Comparison of ENCODE assay signal across 11 cellular contexts in the genomic region with DNA sequence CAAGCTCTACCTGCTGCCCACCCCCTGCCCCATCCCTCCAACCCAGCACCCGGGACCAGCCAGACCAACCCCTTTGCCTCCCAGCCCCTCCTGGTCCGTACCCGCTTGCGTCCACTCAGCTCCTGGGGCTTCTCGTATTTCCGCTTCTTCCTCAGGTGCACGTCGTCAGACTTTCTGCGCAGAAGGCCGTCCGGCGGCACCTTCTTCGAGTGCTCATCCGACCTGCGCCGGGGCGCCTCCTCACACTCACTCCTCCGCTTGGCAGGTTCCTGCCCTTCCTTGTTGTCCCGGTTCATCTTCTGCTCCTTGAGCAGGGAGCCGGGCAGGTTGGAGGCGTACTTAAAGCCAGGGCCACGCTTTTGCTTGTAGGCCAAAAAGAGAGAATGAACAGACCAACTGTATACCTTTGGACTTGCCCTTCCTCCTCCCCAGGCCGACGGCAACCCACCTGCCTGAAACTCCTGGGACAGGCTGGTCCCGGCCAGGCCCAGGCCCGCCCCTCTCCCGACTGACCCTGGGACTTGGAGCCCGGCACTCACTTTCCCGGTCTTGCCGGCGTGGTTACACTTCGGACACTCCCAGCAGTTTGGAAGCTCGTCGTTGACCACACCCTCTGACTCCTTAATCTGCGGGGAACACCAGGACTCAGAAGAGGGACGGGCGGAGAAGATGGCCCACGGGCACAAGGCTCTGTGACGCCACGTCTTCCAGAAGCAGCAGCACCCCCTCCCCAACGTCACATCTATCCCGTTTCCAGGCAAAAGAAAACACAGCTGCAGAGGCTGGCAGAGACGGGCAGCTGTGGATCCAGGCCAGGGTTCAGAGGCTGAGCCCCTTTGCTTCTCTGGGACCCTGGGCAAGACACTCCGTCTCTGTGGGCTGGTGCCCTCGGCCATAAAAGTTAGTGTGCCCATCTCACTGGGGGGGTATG. TPM values are rescaled to one million over a fixed set of nuclear protein-coding genes. Genes with fewer than 3 reads are reported as not detected.
A peak's percentile ranks its signal among the peaks of the same experiment; 100 is the strongest.
DNase-seq lines count a peak whose midpoint lies in the region; ATAC-seq, FAIRE-seq and TF ChIP-seq lines count a peak whose summit lies in the region.
"Had no signal": no experiment of that assay in that cellular context is flagged by ENCODE, and none has a peak within 500 bp of the region (broad histone marks: within the 10 kb centered on the region; RNA-seq: fewer than 3 reads in every experiment).

No MANE protein-coding gene starts in this region.

- no peak overlapping the region for H2AK5ac ChIP-seq in H1 (ENCODE audit: low read depth, low read length)

- no peak for TF ChIP-seq EP300 in H1 (IDR thresholded peaks at IDR 0.05; ENCODE audit: borderline replicate concordance in 1 of 2, low read depth in 2 of 2, low read length in 2 of 2)

- no peak for FAIRE-seq in H1 (lab: Jason Lieb, UNC)
- no peak for FAIRE-seq in D721Med (lab: Jason Lieb, UNC)
- FAIRE-seq: bronchial epithelial cell had no signal

- no peak overlapping the region for H3K4me3 ChIP-seq in right cardiac atrium (ENCODE audit: low read length)
- no peak overlapping the region for H3K4me3 ChIP-seq in H1 (ENCODE audit: extremely low read depth in 1 of 4, insufficient read depth in 2 of 4, low read depth in 3 of 4, low read length in 4 of 4)
- no peak overlapping the region for H3K4me3 ChIP-seq in psoas muscle
- no peak overlapping the region for H3K4me3 ChIP-seq in A673 (ENCODE audit: low read depth, low read length, poor library complexity, severe bottlenecking)

- no peaks in the 10 kb centered on the region for H3K27me3 ChIP-seq in right cardiac atrium (ENCODE audit: control insufficient read depth, insufficient read depth)
- no peaks in the 10 kb centered on the region for H3K27me3 ChIP-seq in H1 (replicated peaks in 1 of 4; ENCODE audit: control insufficient read depth in 3 of 4, extremely low read depth in 1 of 4, insufficient read depth in 3 of 4, low read length in 3 of 4)
- H3K27me3 ChIP-seq in psoas muscle (ENCODE audit: insufficient read depth in 3 of 3, low read length in 2 of 3): no peaks in the 10 kb centered on the region
- no peaks in the 10 kb centered on the region for H3K27me3 ChIP-seq in A673 (replicated peaks; ENCODE audit: insufficient read depth, low read depth, low read length, poor library complexity)

- CTCF ChIA-PET in H1 (lab: Charles Lee; ENCODE audit: partially characterized antibody): interaction anchor here (0.6 to 7.0 kb wide), 29 partner anchors 9 to 1058 kb away, joined by 3 to 129 read pairs (median 5); partner anchors contain the start of genes ANAPC5 and RNF34
- CTCF ChIA-PET in A673 (lab: Charles Lee): interaction anchor here (1.3 kb wide), 1 partner anchor 17 kb away, joined by 3 read pairs; no protein-coding TSS in a partner anchor

- TF ChIP-seq CTCF in H1 (IDR thresholded peaks at IDR 0.05; ENCODE audit: control extremely low read depth in 1 of 3, insufficient read depth in 1 of 3, low read depth in 1 of 3, low read length in 3 of 3) (no peak), psoas muscle (IDR thresholded peaks at IDR 0.05) (no peak), D721Med (IDR thresholded peaks at IDR 0.05; ENCODE audit: insufficient read depth, missing control alignments) (no peak), A673 (conservative IDR thresholded peaks at IDR 0.05; ENCODE audit: low read depth, low read length) (no peak)

- no peak overlapping the region for H4K5ac ChIP-seq in H1 (ENCODE audit: insufficient read length, low read depth, low read length)

- H3K9me3 ChIP-seq in right cardiac atrium (ENCODE audit: control insufficient read depth, low read length) (no peaks in the 10 kb centered on the region), H1 (ENCODE audit: insufficient read depth in 2 of 2, low read depth in 1 of 2, low read length in 1 of 2) (no peaks in the 10 kb centered on the region), psoas muscle (no peaks in the 10 kb centered on the region), A673 (ENCODE audit: low read depth, low read length, poor library complexity, severe bottlenecking) (no peaks in the 10 kb centered on the region)

- H2AFZ ChIP-seq in H1 (ENCODE audit: low read length): no peak overlapping the region

- H3K79me1 ChIP-seq in H1 (ENCODE audit: low read depth, low read length): peaks cover 12% of the 10 kb centered on the region

- no peak for TF ChIP-seq RAD21 in H1 (IDR thresholded peaks at IDR 0.05 in 1 of 2, conservative IDR thresholded peaks at IDR 0.05 in 1 of 2; ENCODE audit: low read depth in 2 of 2, low read length in 2 of 2)

- H3K18ac ChIP-seq in H1 (ENCODE audit: extremely low read depth, low read length): no peak overlapping the region

- no peak overlapping the region for H3K4ac ChIP-seq in H1 (replicated peaks; ENCODE audit: insufficient read length, low read depth, low read length)

- no peaks in the 10 kb centered on the region for H3K4me1 ChIP-seq in right cardiac atrium (ENCODE audit: control insufficient read depth, insufficient read depth, low read length)
- H3K4me1 ChIP-seq in H1 (replicated peaks in 1 of 4; ENCODE audit: control insufficient read depth in 3 of 4, insufficient read depth in 4 of 4, low read length in 3 of 4): peaks cover 0 to 2% (median 0%) of the 10 kb centered on the region in 4 experiments; a peak in 4 of 7 replicates
- H3K4me1 ChIP-seq in psoas muscle: peaks cover 5% of the 10 kb centered on the region
- no peaks in the 10 kb centered on the region for H3K4me1 ChIP-seq in A673 (ENCODE audit: insufficient read depth, low read length, poor library complexity, severe bottlenecking)

- no TSS peak for BruUV-seq in A673 (replicated peaks; lab: Mats Ljungman, UMichigan)

- peak; percentile 8 to 15 for ATAC-seq in right cardiac atrium
- ATAC-seq in Right ventricle myocardium superior (ENCODE audit: poor library complexity): no peak
- ATAC-seq in psoas muscle: peak in 3 of 4 donors; percentile 4 to 7 (median 4)

- H3K36me3 ChIP-seq in H1 (ENCODE audit: control insufficient read depth in 2 of 4, insufficient read depth in 4 of 4, low read length in 3 of 4) (peaks cover 26 to 50% (median 37%) of the 10 kb centered on the region in 4 experiments), psoas muscle (ENCODE audit: insufficient read depth in 1 of 2, low read depth in 1 of 2) (peaks cover 0 to 50% of the 10 kb centered on the region in 2 donors), A673 (ENCODE audit: insufficient read depth, low read length, poor library complexity, severe bottlenecking) (peaks cover 37% of the 10 kb centered on the region)

- TF ChIP-seq POLR2A in H1 (IDR thresholded peaks at IDR 0.05; ENCODE audit: control extremely low read depth in 1 of 2, low read depth in 2 of 2, low read length in 2 of 2): no peak

- H4K91ac ChIP-seq in H1 (replicated peaks; ENCODE audit: insufficient read length, low read length): no peak overlapping the region

- no peak overlapping the region for H3K9ac ChIP-seq in H1 (replicated peaks in 1 of 4; ENCODE audit: extremely low read depth in 1 of 4, low read depth in 3 of 4, low read length in 3 of 4)

- 83% methylated on average over 45 of the region's 45 CpGs for WGBS in right cardiac atrium
- WGBS in H1 (ENCODE audit: extremely low coverage in 1 of 2, insufficient coverage in 1 of 2, insufficient read length in 1 of 2, insufficient replicate concordance in 2 of 2, low coverage in 1 of 2, low lambda C conversion rate in 2 of 2, missing lambda C conversion rate in 1 of 2), 2 experiments: 88% methylated on average over 45 of the region's 45 CpGs; no CpG with 5 or more reads in 1 of the 2 experiments
- 71 to 80% (median 72%) methylated on average over 44 to 45 of the region's 45 CpGs for WGBS in psoas muscle, 3 donors

- DNase-seq in right cardiac atrium: peak in 1 of 3 donors; percentile 24
- DNase-seq in Right ventricle myocardium superior: no peak
- peak in 1 of 2 experiments; percentile 49 for DNase-seq in H1 (ENCODE audit: low read depth in 1 of 2, low spot score in 2 of 2)
- DNase-seq in psoas muscle: no peak
- no peak for DNase-seq in D721Med (ENCODE audit: insufficient read length, low spot score)
- DNase-seq in A673 (ENCODE audit: low spot score): no peak
- no peak for DNase-seq in retina
- DNase-seq in dedifferentiated amniotic fluid mesenchymal stem cell (ENCODE audit: extremely low spot score): no peak
- DNase-seq: DMS 273 treated with DMSO at 0.1 percent for 48 hours, SIG-M5 had no signal

- no peak overlapping the region for H3K23ac ChIP-seq in H1 (ENCODE audit: insufficient read length)

- H2BK12ac ChIP-seq in H1 (ENCODE audit: low read depth, low read length): no peak overlapping the region

- POLR2A ChIA-PET in H1 (lab: Charles Lee; ENCODE audit: partially characterized antibody) (interaction anchor here (0.6 to 1.5 kb wide), 6 partner anchors 10 to 104 kb away, joined by 3 to 8 read pairs (median 4); partner anchors contain the start of gene RNF34), A673 (lab: Charles Lee; ENCODE audit: low non-redundant PET) (no interaction called here)

- H3K23me2 ChIP-seq in H1 (ENCODE audit: low read depth, low read length): no peaks in the 10 kb centered on the region

- H3K27ac ChIP-seq in right cardiac atrium (ENCODE audit: low read length) (no peak overlapping the region), H1 (ENCODE audit: low read depth, low read length) (peak overlapping the region; percentile 56), psoas muscle (no peak overlapping the region), A673 (ENCODE audit: low read depth, low read length, poor library complexity, severe bottlenecking) (no peak overlapping the region)

- no peak overlapping the region for H2BK15ac ChIP-seq in H1 (ENCODE audit: low read length)

- H2BK5ac ChIP-seq in H1 (ENCODE audit: low read depth, low read length): peak overlapping the region; percentile 24; the same call in 1 of the 2 replicates

- H2BK20ac ChIP-seq in H1 (ENCODE audit: low read length): no peak overlapping the region

- no peak overlapping the region for H3K56ac ChIP-seq in H1 (replicated peaks; ENCODE audit: insufficient read length, low read depth, low read length)

- H2BK120ac ChIP-seq in H1 (replicated peaks; ENCODE audit: low read depth, low read length): no peak overlapping the region

- peak overlapping the region; percentile 60 for H4K8ac ChIP-seq in H1 (ENCODE audit: extremely low read depth, insufficient read depth, low read length)

- H3K79me2 ChIP-seq in H1 (ENCODE audit: control insufficient read depth in 1 of 2, insufficient read depth in 2 of 2, low read length in 2 of 2): peaks cover 0 to 15% of the 10 kb centered on the region in 2 experiments; a peak in 1 of 4 replicates

- H4K20me1 ChIP-seq in H1 (replicated peaks in 1 of 2; ENCODE audit: control insufficient read depth in 1 of 2, insufficient read depth in 2 of 2, low read length in 2 of 2): peaks cover 17 to 18% of the 10 kb centered on the region in 2 experiments

- H3K14ac ChIP-seq in H1 (ENCODE audit: insufficient read length): no peak overlapping the region

- intact Hi-C loops in right cardiac atrium (cut with DNase I): loop anchor here (5.0 to 10.0 kb wide), 4 partner anchors 99 to 112 kb away; no protein-coding TSS in a partner anchor
- intact Hi-C loops in Right ventricle myocardium superior (cut with DNase I): loop anchor here (5.0 kb wide), 1 partner anchor 107 kb away; no protein-coding TSS in a partner anchor
- intact Hi-C loops in psoas muscle (cut with DNase I): loop anchor here (1.0 to 2.0 kb wide), 2 partner anchors 109 to 110 kb away; no protein-coding TSS in a partner anchor
- intact Hi-C loops in A673 (cut with micrococcal nuclease; ENCODE audit: unreplicated experiment): loop anchor here (2.0 to 5.0 kb wide), 2 partner anchors 109 to 382 kb away; no protein-coding TSS in a partner anchor

- H3K4me2 ChIP-seq in H1 (ENCODE audit: insufficient read depth in 1 of 2, low read depth in 2 of 2, low read length in 2 of 2): no peak overlapping the region

RNA-seq across cellular contexts. Expression of gene RNF34, which starts 44.3 kb away (rescaled TPM):
- 10 to 100 TPM; 25.1 to 31.4 (median 26.1) TPM for total RNA-seq in right cardiac atrium
- polyA plus RNA-seq in right cardiac atrium: 21.1 TPM
- 19.2 TPM for total RNA-seq in Right ventricle myocardium superior
- 56.2 and 57.6 TPM in 2 replicates for total RNA-seq in H1 (2021; fragmentation: NEBNext Ultra II Directional; extraction: Animal tissue kit (Norgen Biotek cat#: 25700))
- 37.9 and 38.4 TPM in 2 replicates for polyA plus RNA-seq in H1 (2011; rRNA removed)
- 45.0 TPM for polyA plus RNA-seq in H1 (2011; cell fraction: cytosol; rRNA removed)
- polyA plus RNA-seq in H1 (2011; cell fraction: nucleus; rRNA removed): 140 TPM
- 59.1 to 83.2 TPM (median 80.3 TPM) in 4 replicates for polyA plus RNA-seq in H1 (2012, experiment 1 of 2)
- 14.1 TPM for polyA plus RNA-seq in H1 (2012, experiment 2 of 2)
- 43.6 TPM for polyA plus RNA-seq in H1 (2013, experiment 1 of 2)
- polyA plus RNA-seq in H1 (2013, experiment 2 of 2): 40.8 TPM
- 98.9 and 141 TPM in 2 replicates for polyA minus RNA-seq in H1 (2011; rRNA and poly(A)+ RNA removed)
- polyA minus RNA-seq in H1 (2011; cell fraction: cytosol; rRNA and poly(A)+ RNA removed): 33.6 TPM
- polyA minus RNA-seq in H1 (2011; cell fraction: nucleus; rRNA and poly(A)+ RNA removed): 67.6 TPM
- 10 to 100 TPM; 21.3 to 53.3 (median 47.4) TPM for total RNA-seq in psoas muscle
- 10 to 100 TPM; 12.8 to 43.3 (median 25.3) TPM for polyA plus RNA-seq in psoas muscle
- total RNA-seq in A673 (2021): 54.6 and 60.6 TPM in 2 replicates
